ENCODE assay signal across 20 cellular contexts in the genomic region with DNA sequence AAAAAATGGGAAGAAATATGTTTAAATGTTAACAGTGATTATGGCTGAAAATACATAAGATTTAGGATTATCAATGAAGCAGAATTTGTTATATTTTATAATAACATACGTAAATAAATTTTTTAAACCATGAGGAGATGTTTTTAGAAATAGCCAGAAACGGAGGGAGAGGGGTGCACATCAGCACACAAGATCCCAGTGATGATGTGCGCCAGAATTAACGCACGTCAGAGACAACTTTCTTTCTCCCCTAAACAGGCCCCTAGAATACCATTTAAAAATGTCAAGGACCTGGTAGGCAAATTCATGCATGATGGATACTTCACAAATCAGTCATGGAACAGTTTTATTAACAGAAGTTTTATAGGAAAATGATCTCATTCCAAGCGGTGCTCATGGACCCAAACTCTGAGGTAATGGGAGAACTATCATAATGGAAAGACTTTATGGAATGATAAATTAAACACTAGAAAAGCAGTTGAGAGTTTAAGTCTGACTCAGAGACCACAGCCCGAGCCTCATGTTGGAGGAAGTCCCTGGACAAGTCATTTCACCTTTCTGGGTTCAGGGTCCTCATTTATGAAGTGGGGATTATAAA.
DNase-seq lines count a peak whose midpoint lies in the region; ATAC-seq and TF ChIP-seq lines count a peak whose summit lies in the region.
"Had no signal": no experiment of that assay in that cellular context is flagged by ENCODE, and none has a peak within 500 bp of the region (broad histone marks: within the 10 kb centered on the region; RNA-seq: fewer than 3 reads in every experiment).

No MANE protein-coding gene starts in this region.

- CTCF ChIA-PET in PC-3 (lab: Charles Lee) = no interaction called here

- H3K9me3 ChIP-seq in PC-3 (ENCODE audit: low read length) (no peaks in the 10 kb centered on the region), mucosa of descending colon (no peaks in the 10 kb centered on the region)
- H3K9me3 ChIP-seq: right lobe of liver, thyroid gland had no signal

- no peaks in the 10 kb centered on the region for H3K27me3 Mint-ChIP-seq in osteocyte (ENCODE audit: unreplicated experiment)
- H3K27me3 Mint-ChIP-seq: activated naive CD8-positive, alpha-beta T cell treated with anti-CD3 and anti-CD28 coated beads for 36 hours; CD4-positive, alpha-beta memory T cell had no signal

- peak; percentile 60 for DNase-seq in GM04503 (ENCODE audit: low read depth)
- DNase-seq in PC-3 = peak; percentile 4
- DNase-seq in dedifferentiated amniotic fluid mesenchymal stem cell (ENCODE audit: extremely low spot score) = peak; percentile 60
- no peak for DNase-seq in osteocyte (ENCODE audit: extremely low spot score, unreplicated experiment)
- DNase-seq in cerebellar nuclear complex (lab: John Stamatoyannopoulos, UW) = no peak
- no peak for DNase-seq in mucosa of descending colon
- DNase-seq: activated naive CD8-positive, alpha-beta T cell treated with anti-CD3 and anti-CD28 coated beads for 36 hours; activated T-cell treated with anti-CD3 and anti-CD28 coated beads, Interleukin-2, amount 50 U/mL, for 4 hours; CD4-positive, alpha-beta memory T cell; central memory CD4-positive, alpha-beta T cell; DMS79 treated with DMSO at 0.1 percent for 48 hours; head of caudate nucleus; NCI-H1105; NCI-H345; right lobe of liver; stimulated activated CD4-positive, alpha-beta T cell treated with anti-CD3 and anti-CD28 coated beads, Interleukin-4, amount 100 ng/mL, for 4 hours; thyroid gland had no signal

- H3F3A ChIP-seq in PC-3 (ENCODE audit: low read length, unreplicated experiment) = no peaks in the 10 kb centered on the region

- POLR2A ChIA-PET in PC-3 (lab: Charles Lee; ENCODE audit: unreplicated experiment) = no interaction called here

- H3K9me3 Mint-ChIP-seq in osteocyte (ENCODE audit: unreplicated experiment) = no peaks in the 10 kb centered on the region
- H3K9me3 Mint-ChIP-seq: activated naive CD8-positive, alpha-beta T cell treated with anti-CD3 and anti-CD28 coated beads for 36 hours; activated T-cell treated with anti-CD3 and anti-CD28 coated beads, Interleukin-2, amount 50 U/mL, for 4 hours had no signal

- intact Hi-C loops in PC-3 (cut with micrococcal nuclease) = no loop called here
- intact Hi-C loops in mucosa of descending colon (cut with DNase I, micrococcal nuclease) = no loop called here

- H2AFZ ChIP-seq in PC-3 (ENCODE audit: low read length) = no peak overlapping the region

- no peak overlapping the region for H3K27ac ChIP-seq in PC-3 (ENCODE audit: low read length)
- H3K27ac ChIP-seq: right lobe of liver, SK-N-MC, thyroid gland had no signal

- no peaks in the 10 kb centered on the region for H3K9me2 ChIP-seq in PC-3 (replicated peaks; ENCODE audit: low read length)

- peaks cover 67% of the 10 kb centered on the region for H3K4me1 Mint-ChIP-seq in osteocyte (ENCODE audit: unreplicated experiment)
- H3K4me1 Mint-ChIP-seq: activated naive CD8-positive, alpha-beta T cell treated with anti-CD3 and anti-CD28 coated beads for 36 hours; CD4-positive, alpha-beta memory T cell had no signal

- TF ChIP-seq CTCF in PC-3 (conservative IDR thresholded peaks at IDR 0.05; ENCODE audit: low read depth, low read length) (no peak), osteocyte (IDR thresholded peaks at IDR 0.05) (no peak), mucosa of descending colon (IDR thresholded peaks at IDR 0.05) (no peak)

- H3K4me1 ChIP-seq in PC-3 (ENCODE audit: insufficient read depth, low read length) (no peaks in the 10 kb centered on the region), mucosa of descending colon (ENCODE audit: low read depth) (no peaks in the 10 kb centered on the region)
- H3K4me1 ChIP-seq: right lobe of liver, thyroid gland had no signal

- no peak overlapping the region for H3K9ac ChIP-seq in PC-3 (ENCODE audit: low read length)

- no peak overlapping the region for H3K4me2 ChIP-seq in PC-3 (ENCODE audit: low read length)

- H3K36me3 ChIP-seq in PC-3 (ENCODE audit: low read depth, low read length) (no peaks in the 10 kb centered on the region), mucosa of descending colon (ENCODE audit: low read depth) (no peaks in the 10 kb centered on the region)
- H3K36me3 ChIP-seq: right lobe of liver, thyroid gland had no signal

- no TSS peak for BruUV-seq in PC-3 (replicated peaks; lab: Mats Ljungman, UMichigan)

- H3K4me3 Mint-ChIP-seq in osteocyte (ENCODE audit: unreplicated experiment) = no peak overlapping the region
- H3K4me3 Mint-ChIP-seq: activated naive CD8-positive, alpha-beta T cell treated with anti-CD3 and anti-CD28 coated beads for 36 hours; activated T-cell treated with anti-CD3 and anti-CD28 coated beads, Interleukin-2, amount 50 U/mL, for 4 hours; CD4-positive, alpha-beta memory T cell had no signal

- H3K79me2 ChIP-seq in PC-3 (ENCODE audit: low read length) = no peaks in the 10 kb centered on the region

- peak overlapping the region; percentile 54 for H3K27ac Mint-ChIP-seq in osteocyte (ENCODE audit: unreplicated experiment)
- H3K27ac Mint-ChIP-seq: activated naive CD8-positive, alpha-beta T cell treated with anti-CD3 and anti-CD28 coated beads for 36 hours; CD4-positive, alpha-beta memory T cell had no signal

- H3K27me3 ChIP-seq in PC-3 (ENCODE audit: low read length) = no peaks in the 10 kb centered on the region
- H3K27me3 ChIP-seq: right lobe of liver, thyroid gland had no signal

- H4K20me1 ChIP-seq in PC-3 (ENCODE audit: low read length) = no peaks in the 10 kb centered on the region

- H3K36me3 Mint-ChIP-seq in osteocyte (ENCODE audit: unreplicated experiment) = peaks cover 3% of the 10 kb centered on the region
- H3K36me3 Mint-ChIP-seq: activated naive CD8-positive, alpha-beta T cell treated with anti-CD3 and anti-CD28 coated beads for 36 hours; CD4-positive, alpha-beta memory T cell had no signal

- ATAC-seq in PC-3 (no peak), mucosa of descending colon (no peak), HG02623 (IDR thresholded peaks at IDR 0.05; ENCODE audit: unreplicated experiment) (no peak), GM19395 (IDR thresholded peaks at IDR 0.05; ENCODE audit: unreplicated experiment) (no peak)
- ATAC-seq: activated T-cell treated with anti-CD3 and anti-CD28 coated beads, Interleukin-2, amount 50 U/mL, for 4 hours; right lobe of liver had no signal

- no peak overlapping the region for H3K4me3 ChIP-seq in PC-3 (ENCODE audit: low read length)
- H3K4me3 ChIP-seq in mucosa of descending colon = no peak overlapping the region
- H3K4me3 ChIP-seq: right lobe of liver, SK-N-MC, thyroid gland had no signal

Comparison
In these comparisons a context has a peak if more than half of its experiments do, and no peak if none do; other contexts are left out.
1. DNase-seq: peak in GM04503 (single experiment), PC-3 (single experiment) and dedifferentiated amniotic fluid mesenchymal stem cell (single experiment); none in osteocyte (single experiment), cerebellar nuclear complex (0 of 2) and mucosa of descending colon (0 of 3).